In genomic region chr11:47500121-47500520, GRCh38 we compare ENCODE assay signal across 19 cellular contexts. TPM values are rescaled to one million over a fixed set of nuclear protein-coding genes. Genes with fewer than 3 reads are reported as not detected.
A peak's percentile ranks its signal among the peaks of the same experiment; 100 is the strongest.
DNase-seq lines count a peak whose midpoint lies in the region; ATAC-seq and TF ChIP-seq lines count a peak whose summit lies in the region.
"Had no signal": no experiment of that assay in that cellular context is flagged by ENCODE, and none has a peak within 500 bp of the region (broad histone marks: within the 10 kb centered on the region; RNA-seq: fewer than 3 reads in every experiment).

No MANE protein-coding gene starts in this region.

- H3K27ac ChIP-seq in OCI-LY3 (ENCODE audit: low read length) (peak overlapping the region; percentile 83), spleen (peak overlapping the region in 6 of 8 donors; percentile 8 to 83 (median 68))
- H3K27ac ChIP-seq: C4-2B, PC-9, SJCRH30 had no signal

- H3K4me3 ChIP-seq in OCI-LY3 (ENCODE audit: low read length) = peak overlapping the region; percentile 47
- no peak overlapping the region for H3K4me3 ChIP-seq in spleen
- H3K4me3 ChIP-seq: PC-9, SJCRH30, uterus had no signal

- H3K27me3 Mint-ChIP-seq in activated CD4-positive, alpha-beta memory T cell treated with anti-CD3 and anti-CD28 coated beads for 36 hours = no peaks in the 10 kb centered on the region
- H3K27me3 Mint-ChIP-seq in activated CD4-positive, alpha-beta memory T cell treated with anti-CD3 and anti-CD28 coated beads, Interleukin-2, amount 10 ng/mL, durations not matched to agents 7 days and 5 days = no peaks in the 10 kb centered on the region
- H3K27me3 Mint-ChIP-seq in memory B cell = no peaks in the 10 kb centered on the region

- POLR2A ChIA-PET in activated CD4-positive, alpha-beta memory T cell treated with anti-CD3 and anti-CD28 coated beads for 36 hours (lab: Charles Lee) = no interaction called here
- POLR2A ChIA-PET in activated CD4-positive, alpha-beta memory T cell treated with anti-CD3 and anti-CD28 coated beads, Interleukin-2, amount 10 ng/mL, durations not matched to agents 7 days and 5 days (lab: Charles Lee) = no interaction called here

- ATAC-seq in memory B cell (ENCODE audit: low read depth) (no peak), SK-N-SH treated with all-trans-retinoic acid at 6 μM for 48 hours (no peak)
- ATAC-seq: HCT116 had no signal

- H3K9ac ChIP-seq in OCI-LY3 (ENCODE audit: low read length) = peak overlapping the region; percentile 55; the same call in 1 of the 2 replicates

- H3K9me3 Mint-ChIP-seq in activated CD4-positive, alpha-beta memory T cell treated with anti-CD3 and anti-CD28 coated beads for 36 hours = no peaks in the 10 kb centered on the region
- H3K9me3 Mint-ChIP-seq in activated CD4-positive, alpha-beta memory T cell treated with anti-CD3 and anti-CD28 coated beads, Interleukin-2, amount 10 ng/mL, durations not matched to agents 7 days and 5 days = no peaks in the 10 kb centered on the region
- no peaks in the 10 kb centered on the region for H3K9me3 Mint-ChIP-seq in memory B cell

- H2AFZ ChIP-seq in OCI-LY3 (ENCODE audit: low read depth, low read length) = no peak overlapping the region
- H2AFZ ChIP-seq: PC-9 had no signal

- H4K20me1 ChIP-seq in OCI-LY3 (ENCODE audit: insufficient read depth, low read length) = peaks cover 67% of the 10 kb centered on the region

- peaks cover 100% of the 10 kb centered on the region for H3K79me2 ChIP-seq in OCI-LY3 (ENCODE audit: low read length)

- H3K9me3 ChIP-seq in OCI-LY3 (ENCODE audit: insufficient read depth, low read length) (no peaks in the 10 kb centered on the region), spleen (no peaks in the 10 kb centered on the region)
- H3K9me3 ChIP-seq: SJCRH30, uterus had no signal

- no peaks in the 10 kb centered on the region for H3K27me3 ChIP-seq in OCI-LY3 (ENCODE audit: low read depth, low read length)
- no peaks in the 10 kb centered on the region for H3K27me3 ChIP-seq in spleen (replicated peaks in 1 of 7)
- H3K27me3 ChIP-seq: SJCRH30, uterus had no signal

- peaks cover 36% of the 10 kb centered on the region for H3K36me3 ChIP-seq in OCI-LY3 (replicated peaks; ENCODE audit: low read depth, low read length)
- peaks cover 0 to 45% (median 5%) of the 10 kb centered on the region in 6 donors for H3K36me3 ChIP-seq in spleen
- H3K36me3 ChIP-seq: uterus had no signal

- peaks cover 46% of the 10 kb centered on the region for H3K4me1 Mint-ChIP-seq in activated CD4-positive, alpha-beta memory T cell treated with anti-CD3 and anti-CD28 coated beads for 36 hours (ENCODE audit: low read depth)
- H3K4me1 Mint-ChIP-seq in activated CD4-positive, alpha-beta memory T cell treated with anti-CD3 and anti-CD28 coated beads, Interleukin-2, amount 10 ng/mL, durations not matched to agents 7 days and 5 days = peaks cover 34% of the 10 kb centered on the region
- peaks cover 35% of the 10 kb centered on the region for H3K4me1 Mint-ChIP-seq in memory B cell

- intact Hi-C loops in activated CD4-positive, alpha-beta memory T cell treated with anti-CD3 and anti-CD28 coated beads for 36 hours (cut with micrococcal nuclease) = no loop called here
- intact Hi-C loops in spleen (cut with DNase I; ENCODE audit: low total_unique reads) = no loop called here

- H3K4me3 Mint-ChIP-seq in activated CD4-positive, alpha-beta memory T cell treated with anti-CD3 and anti-CD28 coated beads for 36 hours = no peak overlapping the region
- no peak overlapping the region for H3K4me3 Mint-ChIP-seq in activated CD4-positive, alpha-beta memory T cell treated with anti-CD3 and anti-CD28 coated beads, Interleukin-2, amount 10 ng/mL, durations not matched to agents 7 days and 5 days
- no peak overlapping the region for H3K4me3 Mint-ChIP-seq in memory B cell

- TF ChIP-seq CTCF in OCI-LY3 (IDR thresholded peaks at IDR 0.05; ENCODE audit: low read depth, low read length) (no peak), spleen (IDR thresholded peaks at IDR 0.05 in 8 of 11, conservative IDR thresholded peaks at IDR 0.05 in 3 of 11) (no peak)

- no peak for DNase-seq in activated CD4-positive, alpha-beta memory T cell treated with anti-CD3 and anti-CD28 coated beads for 36 hours
- DNase-seq in activated CD4-positive, alpha-beta memory T cell treated with anti-CD3 and anti-CD28 coated beads, Interleukin-2, amount 10 ng/mL, durations not matched to agents 7 days and 5 days = no peak
- no peak for DNase-seq in memory B cell (ENCODE audit: low spot score in 2 of 2)
- no peak for DNase-seq in spleen
- DNase-seq in NOMO-1 treated with dmso at 0.1 percent for 144 hours (lab: John Stamatoyannopoulos, UW; ENCODE audit: unreplicated experiment) = no peak
- DNase-seq in kidney glomerular epithelial cell (lab: John Stamatoyannopoulos, UW) = no peak
- DNase-seq: 8988T; activated effector memory CD4-positive, alpha-beta T cell treated with Interleukin-2 at 50 U/mL for 16 hours; effector CD4-positive, alpha-beta T cell; MM.1S; NCI-H1436 treated with DMSO at 0.1 percent for 48 hours; NCI-H748 treated with DMSO at 0.1 percent for 48 hours; PC-9; SJCRH30; uterus had no signal

- TF ChIP-seq POLR2A in spleen (IDR thresholded peaks at IDR 0.05) = no peak

- H3K27ac Mint-ChIP-seq in activated CD4-positive, alpha-beta memory T cell treated with anti-CD3 and anti-CD28 coated beads for 36 hours = peak overlapping the region; percentile 50
- H3K27ac Mint-ChIP-seq in activated CD4-positive, alpha-beta memory T cell treated with anti-CD3 and anti-CD28 coated beads, Interleukin-2, amount 10 ng/mL, durations not matched to agents 7 days and 5 days = no peak overlapping the region
- H3K27ac Mint-ChIP-seq in memory B cell = peak overlapping the region; percentile 67

- H3K36me3 Mint-ChIP-seq in activated CD4-positive, alpha-beta memory T cell treated with anti-CD3 and anti-CD28 coated beads for 36 hours = peaks cover 13% of the 10 kb centered on the region
- H3K36me3 Mint-ChIP-seq in activated CD4-positive, alpha-beta memory T cell treated with anti-CD3 and anti-CD28 coated beads, Interleukin-2, amount 10 ng/mL, durations not matched to agents 7 days and 5 days (ENCODE audit: low read depth) = peaks cover 34% of the 10 kb centered on the region
- peaks cover 9% of the 10 kb centered on the region for H3K36me3 Mint-ChIP-seq in memory B cell

- H3K4me1 ChIP-seq in OCI-LY3 (ENCODE audit: low read length) (peaks cover 67% of the 10 kb centered on the region), spleen (peaks cover 23 to 100% (median 60%) of the 10 kb centered on the region in 6 donors)
- H3K4me1 ChIP-seq: uterus had no signal

- CTCF ChIA-PET in activated CD4-positive, alpha-beta memory T cell treated with anti-CD3 and anti-CD28 coated beads for 36 hours (lab: Charles Lee) = no interaction called here
- CTCF ChIA-PET in activated CD4-positive, alpha-beta memory T cell treated with anti-CD3 and anti-CD28 coated beads, Interleukin-2, amount 10 ng/mL, durations not matched to agents 7 days and 5 days (lab: Charles Lee) = no interaction called here

- peak overlapping the region; percentile 69 for H3K4me2 ChIP-seq in OCI-LY3 (ENCODE audit: low read length)
- H3K4me2 ChIP-seq: PC-9 had no signal

TF ChIP-seq in SK-N-SH treated with all-trans-retinoic acid at 6 μM for 48 hours, 23 proteins besides CTCF, POLR2A, EP300 and RAD21:
- TF ChIP-seq ESRRG (CRISPR knock-in tag; IDR thresholded peaks at IDR 0.05) (no peak), TCF4 (CRISPR knock-in tag; IDR thresholded peaks at IDR 0.05; ENCODE audit: borderline replicate concordance) (no peak)

RNA-seq across cellular contexts. Expression of gene RAPSN, which starts 51.2 kb away (rescaled TPM):
- under 1 TPM in 1 of 2 experiments, not detected in 1; 0.22 TPM for total RNA-seq in activated CD4-positive, alpha-beta memory T cell treated with anti-CD3 and anti-CD28 coated beads for 36 hours
- total RNA-seq in activated CD4-positive, alpha-beta memory T cell treated with anti-CD3 and anti-CD28 coated beads, Interleukin-2, amount 10 ng/mL, durations not matched to agents 7 days and 5 days = under 1 TPM; 0.30 to 0.65 TPM
- total RNA-seq in spleen = 1 to 10 TPM in 3 of 7 donors, under 1 TPM in 2, not detected in 2; 0.42 to 1.6 (median 1.2) TPM
- 1 to 10 TPM in 1 of 3 donors, under 1 TPM in 2; 0.53 to 1.5 (median 0.74) TPM for polyA plus RNA-seq in spleen

RNA-seq across cellular contexts. Expression of gene CELF1, which starts 52.8 kb away (rescaled TPM):
- 100 to 1,000 TPM; 103 to 115 TPM for total RNA-seq in activated CD4-positive, alpha-beta memory T cell treated with anti-CD3 and anti-CD28 coated beads for 36 hours
- 100 to 1,000 TPM; 104 to 105 TPM for total RNA-seq in activated CD4-positive, alpha-beta memory T cell treated with anti-CD3 and anti-CD28 coated beads, Interleukin-2, amount 10 ng/mL, durations not matched to agents 7 days and 5 days
- total RNA-seq in spleen = 100 to 1,000 TPM; 107 to 171 (median 122) TPM
- 10 to 100 TPM; 18.5 to 39.2 (median 30.9) TPM for polyA plus RNA-seq in spleen
